ENCODE assay signal across 17 cellular contexts in genomic region chr6:136757150-136757549, GRCh38. TPM values are rescaled to one million over a fixed set of nuclear protein-coding genes. Genes with fewer than 3 reads are reported as not detected.
A peak's percentile ranks its signal among the peaks of the same experiment; 100 is the strongest.
DNase-seq lines count a peak whose midpoint lies in the region; ATAC-seq and TF ChIP-seq lines count a peak whose summit lies in the region.
"Had no signal": no experiment of that assay in that cellular context is flagged by ENCODE, and none has a peak within 500 bp of the region (broad histone marks: within the 10 kb centered on the region; RNA-seq: fewer than 3 reads in every experiment).

No MANE protein-coding gene starts in this region.

- no peak for TF ChIP-seq CTCF in activated B cell treated with CpG ODN at 0.5 μM for 24 hours (IDR thresholded peaks at IDR 0.05)

- peak overlapping the region; percentile 24 for H3K27ac Mint-ChIP-seq in activated B cell treated with CpG ODN at 0.5 μM for 24 hours
- H3K27ac Mint-ChIP-seq: activated naive CD8-positive, alpha-beta T cell treated with anti-CD3 and anti-CD28 coated beads, Interleukin-2, amount 50 U/mL, for 24 hours had no signal

- no peaks in the 10 kb centered on the region for H3K27me3 Mint-ChIP-seq in activated B cell treated with CpG ODN at 0.5 μM for 24 hours
- H3K27me3 Mint-ChIP-seq: activated naive CD8-positive, alpha-beta T cell treated with anti-CD3 and anti-CD28 coated beads, Interleukin-2, amount 50 U/mL, for 24 hours had no signal

- intact Hi-C loops in activated B cell treated with CpG ODN at 0.5 μM for 24 hours (cut with micrococcal nuclease), result no loop called here

- peaks cover 3% of the 10 kb centered on the region for H3K36me3 Mint-ChIP-seq in activated B cell treated with CpG ODN at 0.5 μM for 24 hours (ENCODE audit: low read depth)
- H3K36me3 Mint-ChIP-seq: immature natural killer cell had no signal

- POLR2A ChIA-PET in activated B cell treated with CpG ODN at 0.5 μM for 24 hours (lab: Charles Lee), result interaction anchor here (1.4 kb wide), 1 partner anchor 35 kb away, joined by 4 read pairs; the partner anchor contains the start of gene MAP3K5

- ATAC-seq in activated B cell treated with CpG ODN at 0.5 μM for 24 hours (ENCODE audit: low read depth) (no peak), GM21447 (IDR thresholded peaks at IDR 0.05; ENCODE audit: unreplicated experiment) (no peak)
- ATAC-seq: activated naive CD8-positive, alpha-beta T cell treated with anti-CD3 and anti-CD28 coated beads, Interleukin-2, amount 50 U/mL, for 24 hours had no signal

- no peaks in the 10 kb centered on the region for H3K9me3 Mint-ChIP-seq in activated B cell treated with CpG ODN at 0.5 μM for 24 hours
- H3K9me3 Mint-ChIP-seq: activated naive CD8-positive, alpha-beta T cell treated with anti-CD3 and anti-CD28 coated beads, Interleukin-2, amount 50 U/mL, for 24 hours; immature natural killer cell had no signal

- no peak overlapping the region for H3K4me3 Mint-ChIP-seq in activated B cell treated with CpG ODN at 0.5 μM for 24 hours
- H3K4me3 Mint-ChIP-seq: activated naive CD8-positive, alpha-beta T cell treated with anti-CD3 and anti-CD28 coated beads, Interleukin-2, amount 50 U/mL, for 24 hours; immature natural killer cell had no signal

- peaks cover 55% of the 10 kb centered on the region for H3K4me1 Mint-ChIP-seq in activated B cell treated with CpG ODN at 0.5 μM for 24 hours

- CTCF ChIA-PET in activated B cell treated with CpG ODN at 0.5 μM for 24 hours (lab: Charles Lee), result no interaction called here

- peak; percentile 10 for DNase-seq in SKM-1 treated with dmso at 0.1 percent for 144 hours (lab: John Stamatoyannopoulos, UW; ENCODE audit: unreplicated experiment)
- no peak for DNase-seq in SKM-1 (lab: John Stamatoyannopoulos, UW; ENCODE audit: unreplicated experiment)
- DNase-seq in activated B cell treated with CpG ODN at 0.5 μM for 24 hours, result no peak
- peak; percentile 83 for DNase-seq in fibroblast of peridontal ligament (ENCODE audit: extremely low read depth)
- DNase-seq in stromal cell of bone marrow (ENCODE audit: low read depth), result peak; percentile 57
- DNase-seq in D341Med (ENCODE audit: low spot score), result no peak
- DNase-seq in DMS 273 (lab: John Stamatoyannopoulos, UW; ENCODE audit: unreplicated experiment), result no peak
- DNase-seq: 8988T; activated CD4-positive, alpha-beta T cell treated with anti-CD3 and anti-CD28 coated beads, Interleukin-2, amount 50 U/mL, for 4 hours; activated naive CD8-positive, alpha-beta T cell treated with anti-CD3 and anti-CD28 coated beads, Interleukin-2, amount 50 U/mL, for 24 hours; activated T-cell treated with anti-CD3 and anti-CD28 coated beads, Interleukin-2, amount 50 U/mL, for 48 hours; H7; immature natural killer cell; midbrain; NCI-H1105; transverse colon had no signal

RNA-seq across cellular contexts. Expression of gene MAP3K5, which starts 35.1 kb away (rescaled TPM):
- total RNA-seq in activated B cell treated with CpG ODN at 0.5 μM for 24 hours, result 21.6 and 24.4 TPM in 2 replicates

Comparison
In these comparisons a context has a peak if more than half of its experiments do, and no peak if none do; other contexts are left out.
1. DNase-seq: peak in SKM-1 treated with dmso at 0.1 percent for 144 hours (single experiment), fibroblast of peridontal ligament (single experiment) and stromal cell of bone marrow (single experiment); none in SKM-1 (single experiment), activated B cell treated with CpG ODN at 0.5 μM for 24 hours (single experiment), D341Med (single experiment) and DMS 273 (single experiment).